26 cellular contexts compared by ENCODE assay signal in the genomic region with DNA sequence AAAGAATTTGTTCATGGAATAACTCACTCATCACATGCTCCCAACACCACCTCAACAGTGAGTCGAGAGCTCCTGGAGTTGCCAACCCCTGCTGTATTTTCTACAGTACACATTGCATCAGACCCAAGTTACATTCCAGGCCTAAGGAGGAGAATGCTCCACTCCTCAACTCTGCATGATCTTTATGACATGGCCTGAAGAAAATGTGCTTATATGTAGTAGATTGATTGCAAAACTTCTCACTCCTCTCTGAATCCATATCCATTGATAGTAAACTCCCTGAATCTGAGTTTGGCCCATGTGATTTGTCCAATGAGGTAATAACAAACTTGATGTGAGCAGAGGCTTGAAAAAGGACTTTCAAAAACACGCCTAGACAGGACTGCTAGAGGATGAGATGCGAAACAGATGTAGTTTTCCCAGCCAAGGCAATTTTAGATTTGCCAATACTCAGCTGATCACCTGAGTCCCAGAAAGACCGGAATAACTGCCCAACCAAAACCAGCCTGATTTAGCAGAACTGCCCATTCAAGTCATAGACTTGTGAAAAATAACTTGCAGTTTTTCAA. TPM values are rescaled to one million over a fixed set of nuclear protein-coding genes. Genes with fewer than 3 reads are reported as not detected.
A peak's percentile ranks its signal among the peaks of the same experiment; 100 is the strongest.
DNase-seq lines count a peak whose midpoint lies in the region; ATAC-seq, FAIRE-seq and TF ChIP-seq lines count a peak whose summit lies in the region.
"Had no signal": no experiment of that assay in that cellular context is flagged by ENCODE, and none has a peak within 500 bp of the region (broad histone marks: within the 10 kb centered on the region; RNA-seq: fewer than 3 reads in every experiment).

No MANE protein-coding gene starts in this region.

- DNase-seq in GM03348 (ENCODE audit: low spot score) (peak; percentile 15), astrocyte (ENCODE audit: low read depth) (no peak), fibroblast of mammary gland (ENCODE audit: low read depth) (peak; percentile 70), trophoblast cell (peak; percentile 42 to 78), osteocyte (ENCODE audit: extremely low spot score, unreplicated experiment) (no peak), NCI-H82 treated with DMSO at 0.1 percent for 48 hours (lab: John Stamatoyannopoulos, UW; ENCODE audit: unreplicated experiment) (no peak)
- DNase-seq: activated CD4-positive, alpha-beta T cell treated with anti-CD3 and anti-CD28 coated beads for 1 hour; activated CD8-positive, alpha-beta T cell treated with anti-CD3 and anti-CD28 coated beads for 36 hours; activated effector memory CD4-positive, alpha-beta T cell treated with Interleukin-2 at 50 U/mL for 16 hours; activated T-cell treated with anti-CD3 and anti-CD28 coated beads for 4 hours; colonic mucosa; effector memory CD8-positive, alpha-beta T cell; esophagus squamous epithelium; heart right ventricle; left colon; MV-4-11; NCI-H2171; NCI-H526; Peyer's patch; SJCRH30; stimulated activated CD4-positive, alpha-beta T cell treated with anti-CD3 and anti-CD28 coated beads, Interleukin-2, amount 100 ng/mL, for 48 hours had no signal

- peak overlapping the region; percentile 42 for H3K27ac Mint-ChIP-seq in astrocyte (ENCODE audit: unreplicated experiment)
- H3K27ac Mint-ChIP-seq in osteocyte (ENCODE audit: unreplicated experiment), result no peak overlapping the region
- H3K27ac Mint-ChIP-seq: activated CD8-positive, alpha-beta T cell treated with anti-CD3 and anti-CD28 coated beads for 36 hours; brain; effector memory CD8-positive, alpha-beta T cell; stimulated activated effector memory CD8-positive, alpha-beta T cell treated with anti-CD3 and anti-CD28 coated beads, Interleukin-12 subunit alpha, Interleukin-12 subunit beta, amount 100 ng/mL, for 72 hours had no signal

- no peak overlapping the region for H3K14ac ChIP-seq in trophoblast cell (ENCODE audit: low read length)

- H3K4ac ChIP-seq in trophoblast cell (ENCODE audit: low read depth, low read length), result no peak overlapping the region

- no peak overlapping the region for H4K91ac ChIP-seq in trophoblast cell (ENCODE audit: low read depth, low read length)

- no peak overlapping the region for H2AK5ac ChIP-seq in trophoblast cell (ENCODE audit: low read length)

- H3K4me3 ChIP-seq in astrocyte (ENCODE audit: insufficient read depth, low read depth, low read length), result no peak overlapping the region
- H3K4me3 ChIP-seq in fibroblast of mammary gland (ENCODE audit: control insufficient read depth, low read depth, low read length), result no peak overlapping the region
- H3K4me3 ChIP-seq in trophoblast cell (ENCODE audit: low read depth, low read length), result no peak overlapping the region
- H3K4me3 ChIP-seq: colonic mucosa, esophagus squamous epithelium, heart right ventricle, Peyer's patch, SJCRH30 had no signal

- H3K23ac ChIP-seq in trophoblast cell (ENCODE audit: low read length), result no peak overlapping the region

- no peak for FAIRE-seq in astrocyte (lab: Jason Lieb, UNC)

- no peak overlapping the region for H2AFZ ChIP-seq in astrocyte (ENCODE audit: low read depth, low read length)
- H2AFZ ChIP-seq in trophoblast cell (ENCODE audit: insufficient read depth, low read length, poor library complexity), result no peak overlapping the region

- H3K4me1 ChIP-seq in astrocyte (ENCODE audit: insufficient read depth, low read length), result no peaks in the 10 kb centered on the region
- no peaks in the 10 kb centered on the region for H3K4me1 ChIP-seq in trophoblast cell (ENCODE audit: control insufficient read depth in 1 of 2, insufficient read depth in 2 of 2, low read length in 2 of 2)
- H3K4me1 ChIP-seq: colonic mucosa, heart right ventricle, Peyer's patch, SJCRH30 had no signal

- H2BK5ac ChIP-seq in trophoblast cell (ENCODE audit: low read depth, low read length, poor library complexity), result no peak overlapping the region

- H4K20me1 ChIP-seq in astrocyte (ENCODE audit: insufficient read depth, low read length), result no peaks in the 10 kb centered on the region

- H4K12ac ChIP-seq in trophoblast cell (ENCODE audit: low read depth, low read length), result no peak overlapping the region

- H3K4me1 Mint-ChIP-seq in astrocyte (ENCODE audit: low read depth, unreplicated experiment) (peaks cover 6% of the 10 kb centered on the region), osteocyte (ENCODE audit: unreplicated experiment) (no peaks in the 10 kb centered on the region)
- H3K4me1 Mint-ChIP-seq: brain; stimulated activated effector memory CD8-positive, alpha-beta T cell treated with anti-CD3 and anti-CD28 coated beads, Interleukin-12 subunit alpha, Interleukin-12 subunit beta, amount 100 ng/mL, for 72 hours had no signal

- H3K27me3 Mint-ChIP-seq in astrocyte (ENCODE audit: low read depth, unreplicated experiment) (no peaks in the 10 kb centered on the region), osteocyte (ENCODE audit: unreplicated experiment) (no peaks in the 10 kb centered on the region)
- H3K27me3 Mint-ChIP-seq: activated CD8-positive, alpha-beta T cell treated with anti-CD3 and anti-CD28 coated beads for 36 hours; effector memory CD8-positive, alpha-beta T cell had no signal

- H3K4me2 ChIP-seq in astrocyte (ENCODE audit: low read length) (no peak overlapping the region), trophoblast cell (ENCODE audit: low read length) (no peak overlapping the region)

- whole genome bisulfite sequencing in trophoblast cell (ENCODE audit: extremely low coverage, insufficient coverage, insufficient read length), result no CpG with 5 or more reads among the region's 4 CpGs

- no peak overlapping the region for H3K27ac ChIP-seq in astrocyte (ENCODE audit: low read depth, low read length)
- no peak overlapping the region for H3K27ac ChIP-seq in trophoblast cell (ENCODE audit: low read depth, low read length)
- H3K27ac ChIP-seq: colonic mucosa, heart right ventricle, Peyer's patch, SJCRH30 had no signal

- H3K79me2 ChIP-seq in astrocyte (ENCODE audit: insufficient read depth, low read length), result no peaks in the 10 kb centered on the region
- no peaks in the 10 kb centered on the region for H3K79me2 ChIP-seq in trophoblast cell (ENCODE audit: control insufficient read depth, insufficient read depth, low read length, poor library complexity)

- no peak overlapping the region for H2BK12ac ChIP-seq in trophoblast cell (ENCODE audit: low read length)

- no peaks in the 10 kb centered on the region for H3K36me3 ChIP-seq in astrocyte (ENCODE audit: insufficient read depth, low read length)
- no peaks in the 10 kb centered on the region for H3K36me3 ChIP-seq in trophoblast cell (ENCODE audit: control insufficient read depth in 1 of 2, insufficient read depth in 2 of 2, low read length in 2 of 2)
- H3K36me3 ChIP-seq: colonic mucosa, esophagus squamous epithelium, heart right ventricle, Peyer's patch, SJCRH30 had no signal

- no peaks in the 10 kb centered on the region for H3K79me1 ChIP-seq in trophoblast cell (ENCODE audit: low read length)

- no peak overlapping the region for H4K8ac ChIP-seq in trophoblast cell (ENCODE audit: low read depth, low read length)

- H3K4me3 Mint-ChIP-seq in astrocyte (ENCODE audit: unreplicated experiment), result no peak overlapping the region
- no peak overlapping the region for H3K4me3 Mint-ChIP-seq in osteocyte (ENCODE audit: unreplicated experiment)
- H3K4me3 Mint-ChIP-seq: activated CD8-positive, alpha-beta T cell treated with anti-CD3 and anti-CD28 coated beads for 36 hours; brain; effector memory CD8-positive, alpha-beta T cell; stimulated activated effector memory CD8-positive, alpha-beta T cell treated with anti-CD3 and anti-CD28 coated beads, Interleukin-12 subunit alpha, Interleukin-12 subunit beta, amount 100 ng/mL, for 72 hours had no signal

- no peak overlapping the region for H3K18ac ChIP-seq in trophoblast cell (ENCODE audit: low read length)

- H3K9me3 Mint-ChIP-seq in astrocyte (ENCODE audit: unreplicated experiment) (peaks cover 7% of the 10 kb centered on the region), osteocyte (ENCODE audit: unreplicated experiment) (peaks cover 7% of the 10 kb centered on the region)

- no peaks in the 10 kb centered on the region for H3K36me3 Mint-ChIP-seq in astrocyte (ENCODE audit: low read depth, unreplicated experiment)
- peaks cover 7% of the 10 kb centered on the region for H3K36me3 Mint-ChIP-seq in osteocyte (ENCODE audit: unreplicated experiment)
- H3K36me3 Mint-ChIP-seq: brain; stimulated activated effector memory CD8-positive, alpha-beta T cell treated with anti-CD3 and anti-CD28 coated beads, Interleukin-12 subunit alpha, Interleukin-12 subunit beta, amount 100 ng/mL, for 72 hours had no signal

- no peaks in the 10 kb centered on the region for H3K27me3 ChIP-seq in astrocyte (ENCODE audit: insufficient read depth, low read length)
- no peaks in the 10 kb centered on the region for H3K27me3 ChIP-seq in trophoblast cell (ENCODE audit: insufficient read depth, low read length)
- H3K27me3 ChIP-seq: colonic mucosa, esophagus squamous epithelium, heart right ventricle, Peyer's patch, SJCRH30 had no signal

- TF ChIP-seq CTCF in astrocyte (IDR thresholded peaks at IDR 0.05; ENCODE audit: insufficient read depth, low read depth, low read length), result no peak
- no peak for TF ChIP-seq CTCF in fibroblast of mammary gland (conservative IDR thresholded peaks at IDR 0.05; ENCODE audit: control insufficient read depth, insufficient read depth, low read depth, low read length)
- TF ChIP-seq CTCF in osteocyte (IDR thresholded peaks at IDR 0.05), result no peak

- H3K9ac ChIP-seq in astrocyte (ENCODE audit: low read length) (no peak overlapping the region), trophoblast cell (ENCODE audit: low read length) (no peak overlapping the region)

- H2BK120ac ChIP-seq in trophoblast cell (ENCODE audit: insufficient read depth, low read length, poor library complexity), result no peak overlapping the region

- ATAC-seq in HG02884 (IDR thresholded peaks at IDR 0.05; ENCODE audit: unreplicated experiment) (no peak), HG03095 (IDR thresholded peaks at IDR 0.05; ENCODE audit: unreplicated experiment) (no peak)
- ATAC-seq: activated CD8-positive, alpha-beta T cell treated with anti-CD3 and anti-CD28 coated beads for 36 hours; effector memory CD8-positive, alpha-beta T cell; heart right ventricle; left colon; stimulated activated effector memory CD8-positive, alpha-beta T cell treated with anti-CD3 and anti-CD28 coated beads, Interleukin-12 subunit alpha, Interleukin-12 subunit beta, amount 100 ng/mL, for 72 hours had no signal

- H3K9me3 ChIP-seq in astrocyte (ENCODE audit: insufficient read depth, low read depth, low read length) (no peaks in the 10 kb centered on the region), trophoblast cell (ENCODE audit: insufficient read depth, low read depth, low read length) (no peaks in the 10 kb centered on the region)
- H3K9me3 ChIP-seq: colonic mucosa, esophagus squamous epithelium, Peyer's patch, SJCRH30 had no signal

RNA-seq across cellular contexts. Expression of a gene that starts 29.0 kb away (rescaled TPM):
- 172 and 208 TPM in 2 replicates for total RNA-seq in astrocyte
- polyA plus RNA-seq in trophoblast cell (2013), result 6.3 and 8.5 TPM in 2 replicates
- total RNA-seq in osteocyte, result 214 and 229 TPM in 2 replicates
- total RNA-seq: activated CD8-positive, alpha-beta T cell treated with anti-CD3 and anti-CD28 coated beads for 36 hours; T-helper 1 cell treated with Interleukin-12 subunit alpha and Interleukin-12 subunit beta and Interleukin-4 antibody, amounts not matched to agents 30 ng/mL and 1 ng/mL, for 36 hours had no signal

Comparison
In these comparisons a context has a peak if more than half of its experiments do, and no peak if none do; other contexts are left out.
1. DNase-seq: peak in GM03348 (single experiment), fibroblast of mammary gland (single experiment) and trophoblast cell (2 of 2); none in astrocyte (single experiment), osteocyte (single experiment) and NCI-H82 treated with DMSO at 0.1 percent for 48 hours (single experiment).